ENCODE assay signal across 4 cellular contexts in genomic region chr15:32366492-32366891, GRCh38. TPM values are rescaled to one million over a fixed set of nuclear protein-coding genes. Genes with fewer than 3 reads are reported as not detected.
"Had no signal": no experiment of that assay in that cellular context is flagged by ENCODE, and none has a peak within 500 bp of the region (broad histone marks: within the 10 kb centered on the region; RNA-seq: fewer than 3 reads in every experiment).

No MANE protein-coding gene starts in this region.

RNA-seq across cellular contexts. Expression of gene GOLGA8K, which starts 36.6 kb away (rescaled TPM):
- total RNA-seq: progenitor cell of endocrine pancreas, right atrium auricular region, smooth muscle cell had no signal
- polyA plus RNA-seq: naive thymus-derived CD4-positive, alpha-beta T cell; smooth muscle cell had no signal
